ENCODE assay signal across 28 cellular contexts in the genomic region with DNA sequence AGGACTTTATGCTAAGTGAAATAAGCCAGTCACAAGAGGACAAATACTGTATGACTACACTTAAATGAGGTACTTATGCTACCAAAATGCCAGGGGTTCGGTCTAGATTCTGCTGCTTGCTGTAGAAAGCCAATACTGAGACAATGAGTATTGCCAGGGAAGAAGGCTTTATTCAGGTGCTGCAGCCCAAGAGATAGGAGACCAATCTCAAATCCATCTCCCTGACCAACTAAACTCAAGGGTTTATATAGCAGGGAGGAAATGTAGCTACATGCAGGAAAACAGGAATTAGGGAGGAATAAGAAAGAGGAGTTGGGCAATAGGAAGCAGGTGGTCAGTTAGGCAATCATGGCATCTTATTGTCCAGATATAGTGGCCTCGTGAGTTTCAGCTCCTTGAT.
"Had no signal": no experiment of that assay in that cellular context is flagged by ENCODE, and none has a peak within 500 bp of the region (broad histone marks: within the 10 kb centered on the region; RNA-seq: fewer than 3 reads in every experiment).

No MANE protein-coding gene starts in this region.

- H3K27me3 ChIP-seq: colonic mucosa, gastrocnemius medialis had no signal

- H3K4me3 ChIP-seq: colonic mucosa, coronary artery, dorsolateral prefrontal cortex, esophagus muscularis mucosa, esophagus squamous epithelium, gastrocnemius medialis, gastroesophageal sphincter, heart left ventricle, heart right ventricle had no signal

- ATAC-seq: effector memory CD8-positive, alpha-beta T cell; esophagus mucosa; foreskin keratinocyte; gastrocnemius medialis; gastroesophageal sphincter; heart left ventricle; heart right ventricle had no signal

- H3K4me3 Mint-ChIP-seq: dendritic cell treated with granulocyte-macrophage colony-stimulating factor and Interleukin-4, amounts not matched to agents 40 ng/mL and 50 ng/mL, for 4 days; effector memory CD8-positive, alpha-beta T cell; endodermal cell had no signal

- H3K9me3 ChIP-seq: colonic mucosa, gastrocnemius medialis had no signal

- H3K4me1 Mint-ChIP-seq: endodermal cell had no signal

- H3K27ac Mint-ChIP-seq: dendritic cell treated with granulocyte-macrophage colony-stimulating factor and Interleukin-4, amounts not matched to agents 40 ng/mL and 50 ng/mL, for 4 days; effector memory CD8-positive, alpha-beta T cell; endodermal cell had no signal

- H3K36me3 ChIP-seq: colonic mucosa, esophagus muscularis mucosa, esophagus squamous epithelium, gastrocnemius medialis, gastroesophageal sphincter, heart left ventricle, heart right ventricle had no signal

- H3K27ac ChIP-seq: colonic mucosa, coronary artery, dorsolateral prefrontal cortex, epithelial cell of prostate, esophagus muscularis mucosa, esophagus squamous epithelium, foreskin keratinocyte, gastrocnemius medialis, gastroesophageal sphincter, heart left ventricle, heart right ventricle had no signal

- DNase-seq: colonic mucosa; cortex of kidney; dermis blood vessel endothelial cell; dorsolateral prefrontal cortex; effector CD4-positive, alpha-beta T cell; effector CD8-positive, alpha-beta T cell; effector memory CD4-positive, alpha-beta T cell; effector memory CD8-positive, alpha-beta T cell; endodermal cell; erythroblast; esophagus squamous epithelium; foreskin fibroblast; foreskin keratinocyte; foreskin melanocyte; gastrocnemius medialis; glutamatergic neuron; heart left ventricle; heart right ventricle had no signal

- H3K4me1 ChIP-seq: colonic mucosa, esophagus muscularis mucosa, esophagus squamous epithelium, foreskin keratinocyte, gastrocnemius medialis, gastroesophageal sphincter, heart left ventricle, heart right ventricle had no signal

- FAIRE-seq: colon, endometrium, endothelial cell of umbilical vein, frontal cortex had no signal
